ENCODE assay signal across 7 cellular contexts in the genomic region with DNA sequence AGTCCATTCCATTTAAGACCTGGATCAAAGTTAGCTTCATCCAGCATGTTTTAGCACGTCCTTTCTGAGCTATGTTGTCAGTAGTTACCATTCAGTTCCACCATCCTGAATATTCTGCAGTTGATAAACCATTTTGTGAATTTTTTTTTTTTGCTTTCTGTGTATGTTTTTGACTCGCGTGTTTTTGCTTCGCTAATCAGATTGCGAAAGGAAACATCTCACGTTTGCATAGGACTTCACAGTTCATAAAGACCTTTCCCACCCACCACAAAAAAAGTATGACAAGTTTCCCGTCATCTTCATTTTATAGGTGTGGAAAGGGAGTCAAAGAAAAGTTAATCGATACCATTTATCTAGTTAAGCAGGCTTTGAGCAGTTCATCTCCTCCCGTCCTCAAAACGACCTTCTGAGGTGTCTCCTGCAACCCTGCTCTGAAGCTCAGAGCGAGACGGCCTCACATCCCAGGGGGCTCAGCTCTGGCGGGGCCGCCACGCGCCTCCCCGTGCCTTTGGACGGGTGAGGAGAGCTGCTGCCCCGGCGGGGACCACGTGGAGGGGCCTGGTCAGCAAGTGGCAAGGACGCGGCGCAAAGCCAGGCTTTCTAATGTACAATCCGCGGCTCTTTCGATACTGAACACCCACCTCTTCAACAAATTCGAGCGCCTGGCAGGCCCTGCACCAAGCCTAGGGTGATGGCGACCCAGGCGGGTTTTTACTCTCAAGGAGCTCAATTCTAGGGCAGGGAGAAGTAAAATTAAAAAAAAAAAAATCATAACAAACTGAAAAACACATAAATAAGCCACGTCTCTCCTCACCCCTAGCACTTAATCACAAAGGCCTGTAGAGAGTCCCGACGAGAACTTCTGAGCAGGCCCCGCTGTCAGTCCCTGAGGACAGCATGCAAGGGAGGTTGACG. TPM values are rescaled to one million over a fixed set of nuclear protein-coding genes. Genes with fewer than 3 reads are reported as not detected.
A peak's percentile ranks its signal among the peaks of the same experiment; 100 is the strongest.
DNase-seq lines count a peak whose midpoint lies in the region; ATAC-seq and TF ChIP-seq lines count a peak whose summit lies in the region.

No MANE protein-coding gene starts in this region.

- TF ChIP-seq CTCF in ovary (IDR thresholded peaks at IDR 0.05) = no peak

- H3K27me3 ChIP-seq in ovary = no peaks in the 10 kb centered on the region

- peak overlapping the region in 1 of 2 donors; percentile 99 for H3K27ac ChIP-seq in ovary

- H3K4me1 Mint-ChIP-seq in activated T-helper 2 cell treated with anti-CD3 and anti-CD28 coated beads, Interferon-gamma antibody, Interleukin-2, Interleukin-4, amounts not matched to agents 10 μg/mL and 5 μg/mL and 100 μg/mL, durations not matched to agents 14 hours and 24 hours and 36 hours (ENCODE audit: low read depth) = peaks cover 23% of the 10 kb centered on the region

- H3K36me3 Mint-ChIP-seq in activated T-helper 2 cell treated with anti-CD3 and anti-CD28 coated beads, Interferon-gamma antibody, Interleukin-2, Interleukin-4, amounts not matched to agents 10 μg/mL and 5 μg/mL and 100 μg/mL, durations not matched to agents 14 hours and 24 hours and 36 hours (ENCODE audit: low read depth) = peaks cover 7% of the 10 kb centered on the region

- WGBS in ovary, 3 donors = 33 to 51% (median 36%) methylated on average over 36 of the region's 36 CpGs

- H3K4me3 Mint-ChIP-seq in activated T-helper 2 cell treated with anti-CD3 and anti-CD28 coated beads, Interferon-gamma antibody, Interleukin-2, Interleukin-4, amounts not matched to agents 10 μg/mL and 5 μg/mL and 100 μg/mL, durations not matched to agents 14 hours and 24 hours and 36 hours (ENCODE audit: low read depth) = peak overlapping the region; percentile 82

- H3K27me3 Mint-ChIP-seq in activated T-helper 2 cell treated with anti-CD3 and anti-CD28 coated beads, Interferon-gamma antibody, Interleukin-2, Interleukin-4, amounts not matched to agents 10 μg/mL and 5 μg/mL and 100 μg/mL, durations not matched to agents 14 hours and 24 hours and 36 hours (ENCODE audit: low read depth) = peaks cover 6% of the 10 kb centered on the region

- TF ChIP-seq POLR2A in ovary (IDR thresholded peaks at IDR 0.05) = no peak

- no peaks in the 10 kb centered on the region for H3K9me3 ChIP-seq in ovary

- H3K4me1 ChIP-seq in ovary (ENCODE audit: insufficient read depth) = peaks cover 2% of the 10 kb centered on the region

- peak overlapping the region; percentile 90 for H3K27ac Mint-ChIP-seq in activated T-helper 2 cell treated with anti-CD3 and anti-CD28 coated beads, Interferon-gamma antibody, Interleukin-2, Interleukin-4, amounts not matched to agents 10 μg/mL and 5 μg/mL and 100 μg/mL, durations not matched to agents 14 hours and 24 hours and 36 hours

- intact Hi-C loops in activated T-helper 2 cell treated with anti-CD3 and anti-CD28 coated beads, Interferon-gamma antibody, Interleukin-2, Interleukin-4, amounts not matched to agents 10 μg/mL and 5 μg/mL and 100 μg/mL, durations not matched to agents 14 hours and 24 hours and 36 hours (cut with micrococcal nuclease) = loop anchor here (1.0 kb wide), 2 partner anchors 139 to 180 kb away; a partner anchor contains a TSS
- intact Hi-C loops in ovary (cut with DNase I) = loop anchor here in 1 of 4 donors (10.0 kb wide), 1 partner anchor 140 kb away; a partner anchor contains a TSS

- peaks cover 11% of the 10 kb centered on the region for H3K9me3 Mint-ChIP-seq in activated T-helper 2 cell treated with anti-CD3 and anti-CD28 coated beads, Interferon-gamma antibody, Interleukin-2, Interleukin-4, amounts not matched to agents 10 μg/mL and 5 μg/mL and 100 μg/mL, durations not matched to agents 14 hours and 24 hours and 36 hours

- peak overlapping the region; percentile 96 for H3K4me3 ChIP-seq in ovary

- TF ChIP-seq EP300 in ovary (IDR thresholded peaks at IDR 0.05) = no peak

- no peaks in the 10 kb centered on the region for H3K36me3 ChIP-seq in ovary

- ATAC-seq in GM18499 (IDR thresholded peaks at IDR 0.05; ENCODE audit: insufficient read depth, unreplicated experiment) = peak; percentile 17
- peak; percentile 22 for ATAC-seq in HG03457 (IDR thresholded peaks at IDR 0.05; ENCODE audit: unreplicated experiment)
- ATAC-seq in GM18498 (IDR thresholded peaks at IDR 0.05; ENCODE audit: unreplicated experiment) = no peak

- peak; percentile 12 for DNase-seq in activated T-helper 2 cell treated with anti-CD3 and anti-CD28 coated beads, Interferon-gamma antibody, Interleukin-2, Interleukin-4, amounts not matched to agents 10 μg/mL and 5 μg/mL and 100 μg/mL, durations not matched to agents 14 hours and 24 hours and 36 hours (ENCODE audit: low spot score)
- DNase-seq in germinal center (ENCODE audit: low spot score) (peak; percentile 6), ovary (peak; percentile 48 to 74 (median 70)), globus pallidus (ENCODE audit: low spot score) (no peak)

RNA-seq across cellular contexts. Expression of a gene that starts 1.0 kb away (rescaled TPM):
- 30.6 and 31.8 TPM in 2 replicates for total RNA-seq in activated T-helper 2 cell treated with anti-CD3 and anti-CD28 coated beads, Interferon-gamma antibody, Interleukin-2, Interleukin-4, amounts not matched to agents 10 μg/mL and 5 μg/mL and 100 μg/mL, durations not matched to agents 14 hours and 24 hours and 36 hours
- 10 to 100 TPM; 37.8 to 55.7 (median 49.7) TPM for total RNA-seq in ovary
- 10 to 100 TPM; 17.2 to 28.8 TPM for polyA plus RNA-seq in ovary

RNA-seq across cellular contexts. Expression of a gene that starts 32.2 kb away (rescaled TPM):
- 2.3 and 2.4 TPM in 2 replicates for total RNA-seq in activated T-helper 2 cell treated with anti-CD3 and anti-CD28 coated beads, Interferon-gamma antibody, Interleukin-2, Interleukin-4, amounts not matched to agents 10 μg/mL and 5 μg/mL and 100 μg/mL, durations not matched to agents 14 hours and 24 hours and 36 hours
- 10 to 100 TPM; 11.7 to 21.9 (median 15.3) TPM for total RNA-seq in ovary
- polyA plus RNA-seq in ovary = 10 to 100 TPM; 14.0 to 16.5 TPM
